8 cellular contexts compared by ENCODE assay signal in genomic region chr10:62779487-62780248, GRCh38. TPM values are rescaled to one million over a fixed set of nuclear protein-coding genes. Genes with fewer than 3 reads are reported as not detected.
DNase-seq lines count a peak whose midpoint lies in the region; ATAC-seq and TF ChIP-seq lines count a peak whose summit lies in the region.

No MANE protein-coding gene starts in this region.

- TF ChIP-seq CTCF in GM12864 (IDR thresholded peaks at IDR 0.05; ENCODE audit: low read depth, low read length, missing control alignments) (no peak), Peyer's patch (IDR thresholded peaks at IDR 0.05) (no peak), upper lobe of right lung (IDR thresholded peaks at IDR 0.05) (no peak)

- H3K9me3 ChIP-seq in Peyer's patch = no peaks in the 10 kb centered on the region
- peaks cover under 1% of the 10 kb centered on the region for H3K9me3 ChIP-seq in upper lobe of right lung

- no peak for TF ChIP-seq POLR2A in Peyer's patch (IDR thresholded peaks at IDR 0.05)

- peak; percentile 74 for DNase-seq in GM12864 (ENCODE audit: low read depth)
- DNase-seq in Peyer's patch = peak in 2 of 3 donors; percentile 77 to 90
- peak; percentile 91 for DNase-seq in activated naive CD4-positive, alpha-beta T cell treated with anti-CD3 and anti-CD28 coated beads, Interleukin-2, amount 50 U/mL, for 16 hours
- DNase-seq in stimulated activated CD4-positive, alpha-beta T cell treated with anti-CD3 and anti-CD28 coated beads, Interleukin-4, amount 100 ng/mL, for 1 hour = peak; percentile 83
- DNase-seq in upper lobe of right lung = no peak
- DNase-seq in dedifferentiated amniotic fluid mesenchymal stem cell (ENCODE audit: extremely low spot score) = no peak
- no peak for DNase-seq in foreskin melanocyte

- H3K4me1 ChIP-seq in Peyer's patch = peaks cover 0 to 3% (median 0%) of the 10 kb centered on the region in 4 donors
- H3K4me1 ChIP-seq in upper lobe of right lung = no peaks in the 10 kb centered on the region

- no peak overlapping the region for H3K4me3 ChIP-seq in GM12864 (ENCODE audit: low read depth, low read length)
- H3K4me3 ChIP-seq in Peyer's patch = no peak overlapping the region
- H3K4me3 ChIP-seq in upper lobe of right lung = no peak overlapping the region

- H3K27me3 ChIP-seq in Peyer's patch = no peaks in the 10 kb centered on the region
- H3K27me3 ChIP-seq in upper lobe of right lung = no peaks in the 10 kb centered on the region

- ATAC-seq in HG02588 (IDR thresholded peaks at IDR 0.05; ENCODE audit: unreplicated experiment) (peak; percentile 90), upper lobe of right lung (no peak)

- intact Hi-C loops in upper lobe of right lung (cut with DNase I) = no loop called here

- H3K36me3 ChIP-seq in Peyer's patch = no peaks in the 10 kb centered on the region
- H3K36me3 ChIP-seq in upper lobe of right lung = no peaks in the 10 kb centered on the region

- H3K27ac ChIP-seq in Peyer's patch (no peak overlapping the region), upper lobe of right lung (no peak overlapping the region)

RNA-seq across cellular contexts. Expression of gene ADO, which starts 24.9 kb away (rescaled TPM):
- total RNA-seq in Peyer's patch (10 to 100 TPM in 2 of 4 donors, 1 to 10 TPM in 2; 8.3 to 15.4 (median 12.0) TPM), upper lobe of right lung (16.5 TPM)

RNA-seq across cellular contexts. Expression of gene EGR2, which starts 36.5 kb away (rescaled TPM):
- total RNA-seq in Peyer's patch = 1 to 10 TPM in 1 of 4 donors, under 1 TPM in 3; 0.53 to 5.0 (median 0.69) TPM
- total RNA-seq in upper lobe of right lung = 41.4 TPM

Comparison
In these comparisons a context has a peak if more than half of its experiments do, and no peak if none do; other contexts are left out.
1. DNase-seq: peak in GM12864 (single experiment), Peyer's patch (2 of 3), activated naive CD4-positive, alpha-beta T cell treated with anti-CD3 and anti-CD28 coated beads, Interleukin-2, amount 50 U/mL, for 16 hours (single experiment) and stimulated activated CD4-positive, alpha-beta T cell treated with anti-CD3 and anti-CD28 coated beads, Interleukin-4, amount 100 ng/mL, for 1 hour (single experiment); none in upper lobe of right lung (single experiment), dedifferentiated amniotic fluid mesenchymal stem cell (single experiment) and foreskin melanocyte (single experiment).